30 cellular contexts compared by ENCODE assay signal in genomic region chr2:22011048-22011447, GRCh38.
"Had no signal": no experiment of that assay in that cellular context is flagged by ENCODE, and none has a peak within 500 bp of the region (broad histone marks: within the 10 kb centered on the region; RNA-seq: fewer than 3 reads in every experiment).

No MANE protein-coding gene starts in this region.

- ATAC-seq: activated CD4-positive, alpha-beta T cell treated with anti-CD3 and anti-CD28 coated beads for 36 hours; activated CD4-positive, CD25-positive, alpha-beta regulatory T cell treated with anti-CD3 and anti-CD28 coated beads, Interleukin-2, amount 50 U/mL, for 24 hours; activated CD8-positive, alpha-beta memory T cell treated with anti-CD3 and anti-CD28 coated beads, Interleukin-2, amount 10 ng/mL, durations not matched to agents 7 days and 5 days; activated CD8-positive, alpha-beta T cell treated with anti-CD3 and anti-CD28 coated beads, Interleukin-2, amount 10 ng/mL, durations not matched to agents 7 days and 5 days; activated naive CD8-positive, alpha-beta T cell treated with anti-CD3 and anti-CD28 coated beads, Interleukin-2, amount 50 U/mL, for 24 hours; T-helper 17 cell; WTC11 had no signal

- H3K27me3 ChIP-seq: ascending aorta, cardiac muscle cell had no signal

- H3K27ac ChIP-seq: ascending aorta, cardiac muscle cell, WERI-Rb-1 had no signal

- DNase-seq: activated CD4-positive, alpha-beta memory T cell treated with anti-CD3 and anti-CD28 coated beads, Interleukin-2, amount 10 ng/mL, durations not matched to agents 7 days and 5 days; activated CD4-positive, alpha-beta T cell treated with anti-CD3 and anti-CD28 coated beads for 1 hour; activated CD4-positive, alpha-beta T cell treated with anti-CD3 and anti-CD28 coated beads for 36 hours; activated CD4-positive, alpha-beta T cell treated with anti-CD3 and anti-CD28 coated beads for 48 hours; activated CD4-positive, alpha-beta T cell treated with anti-CD3 and anti-CD28 coated beads, Interleukin-2, amount 10 ng/mL, durations not matched to agents 7 days and 5 days; activated CD4-positive, alpha-beta T cell treated with anti-CD3 and anti-CD28 coated beads, Interleukin-2, amount 50 U/mL, for 48 hours; activated CD4-positive, CD25-positive, alpha-beta regulatory T cell; activated CD8-positive, alpha-beta memory T cell treated with anti-CD3 and anti-CD28 coated beads for 24 hours; activated CD8-positive, alpha-beta memory T cell treated with anti-CD3 and anti-CD28 coated beads, Interleukin-2, amount 10 ng/mL, durations not matched to agents 7 days and 5 days; activated CD8-positive, alpha-beta memory T cell treated with anti-CD3 and anti-CD28 coated beads, Interleukin-2, amount 50 U/mL, for 48 hours; activated CD8-positive, alpha-beta T cell treated with anti-CD3 and anti-CD28 coated beads, Interleukin-2, amount 10 ng/mL, durations not matched to agents 7 days and 5 days; activated effector memory CD4-positive, alpha-beta T cell treated with Interleukin-2 at 50 U/mL for 16 hours; activated gamma-delta T cell; activated naive CD4-positive, alpha-beta T cell treated with anti-CD3 and anti-CD28 coated beads, Interleukin-2, amount 10 ng/mL, durations not matched to agents 7 days and 5 days; activated naive CD4-positive, alpha-beta T cell treated with Interleukin-2 at 50 U/mL for 16 hours; activated naive CD8-positive, alpha-beta T cell treated with anti-CD3 and anti-CD28 coated beads, Interleukin-2, amount 10 ng/mL, durations not matched to agents 7 days and 5 days; activated naive CD8-positive, alpha-beta T cell treated with anti-CD3 and anti-CD28 coated beads, Interleukin-2, amount 50 U/mL, for 24 hours; activated T-cell treated with anti-CD3 and anti-CD28 coated beads, Interleukin-2, amount 50 U/mL, for 24 hours; activated T-cell treated with anti-CD3 and anti-CD28 coated beads, Interleukin-2, amount 50 U/mL, for 48 hours; amygdala; anterior cingulate cortex; caudate nucleus; cerebellar nuclear complex; T-helper 17 cell; T1000; WERI-Rb-1 had no signal

- H3K9me3 ChIP-seq: ascending aorta had no signal

- H3K4me1 ChIP-seq: ascending aorta had no signal

- H3K36me3 ChIP-seq: ascending aorta, cardiac muscle cell, WERI-Rb-1 had no signal

- H3K4me3 ChIP-seq: ascending aorta, cardiac muscle cell had no signal
